10 cellular contexts compared by ENCODE assay signal in the genomic region with DNA sequence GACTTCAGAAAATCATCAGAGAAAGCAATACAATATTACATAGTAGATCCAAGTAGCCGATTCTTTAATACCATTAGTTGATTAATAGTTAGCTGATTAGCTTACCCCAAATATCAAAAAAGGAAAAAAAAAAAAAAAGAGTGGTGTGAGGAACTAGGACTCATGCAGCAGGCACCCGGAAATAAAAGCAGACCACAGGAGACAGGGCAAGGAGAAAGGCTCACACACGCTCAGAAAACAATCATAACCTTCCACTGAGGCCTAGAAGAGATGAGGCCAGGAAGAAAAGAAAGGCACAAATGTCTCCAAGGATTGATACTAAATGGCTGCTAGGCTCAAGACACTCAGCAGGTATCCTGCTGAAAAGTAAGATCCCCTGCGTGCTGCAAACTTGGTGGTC. TPM values are rescaled to one million over a fixed set of nuclear protein-coding genes. Genes with fewer than 3 reads are reported as not detected.
A peak's percentile ranks its signal among the peaks of the same experiment; 100 is the strongest.
DNase-seq lines count a peak whose midpoint lies in the region; ATAC-seq, FAIRE-seq and TF ChIP-seq lines count a peak whose summit lies in the region.
"Had no signal": no experiment of that assay in that cellular context is flagged by ENCODE, and none has a peak within 500 bp of the region (broad histone marks: within the 10 kb centered on the region; RNA-seq: fewer than 3 reads in every experiment).

No MANE protein-coding gene starts in this region.

- H3K9me3 Mint-ChIP-seq in GM23338 (no peaks in the 10 kb centered on the region), astrocyte (ENCODE audit: unreplicated experiment) (no peaks in the 10 kb centered on the region)
- H3K9me3 Mint-ChIP-seq: neural crest cell had no signal

- H3K4me3 ChIP-seq in GM23338 (no peak overlapping the region), astrocyte (ENCODE audit: insufficient read depth, low read depth, low read length) (no peak overlapping the region), esophagus squamous epithelium (peak overlapping the region in 1 of 4 donors; percentile 30)

- TF ChIP-seq POLR2A in esophagus squamous epithelium (IDR thresholded peaks at IDR 0.05), result no peak

- H4K20me1 ChIP-seq in GM23338 (replicated peaks; ENCODE audit: insufficient read depth) (no peaks in the 10 kb centered on the region; the same call in 1 of the 2 replicates), astrocyte (ENCODE audit: insufficient read depth, low read length) (no peaks in the 10 kb centered on the region)

- no peaks in the 10 kb centered on the region for H3K9me2 ChIP-seq in GM23338 (ENCODE audit: insufficient read depth)

- H3K27ac ChIP-seq in GM23338 (ENCODE audit: low read depth) (no peak overlapping the region), astrocyte (ENCODE audit: low read depth, low read length) (peak overlapping the region; percentile 16), esophagus squamous epithelium (no peak overlapping the region)

- H3K36me3 Mint-ChIP-seq in GM23338 (ENCODE audit: low read depth), result no peaks in the 10 kb centered on the region
- H3K36me3 Mint-ChIP-seq in astrocyte (ENCODE audit: low read depth, unreplicated experiment), result no peaks in the 10 kb centered on the region

- H3K27me3 ChIP-seq in GM23338 (ENCODE audit: insufficient read depth) (no peaks in the 10 kb centered on the region), astrocyte (ENCODE audit: insufficient read depth, low read length) (no peaks in the 10 kb centered on the region), esophagus squamous epithelium (no peaks in the 10 kb centered on the region)

- H3K9ac ChIP-seq in astrocyte (ENCODE audit: low read length), result peak overlapping the region; percentile 13

- DNase-seq in AG20443 (ENCODE audit: low spot score), result peak; percentile 56
- no peak for DNase-seq in GM23338 (ENCODE audit: low spot score)
- DNase-seq in astrocyte (ENCODE audit: low read depth), result peak; percentile 55
- peak; percentile 49 for DNase-seq in myocyte (ENCODE audit: low read depth)
- DNase-seq in SW 1271 (lab: John Stamatoyannopoulos, UW), result no peak
- no peak for DNase-seq in RPMI8226
- no peak for DNase-seq in esophagus squamous epithelium (lab: John Stamatoyannopoulos, UW)

- ATAC-seq in GM23338 (0 out of 3 replicates have a peak, but pooled peaks have one; percentile 44), GM19023 (IDR thresholded peaks at IDR 0.05; ENCODE audit: unreplicated experiment) (no peak)
- ATAC-seq: esophagus mucosa had no signal

- no peaks in the 10 kb centered on the region for H3K9me3 ChIP-seq in astrocyte (ENCODE audit: insufficient read depth, low read depth, low read length)
- no peaks in the 10 kb centered on the region for H3K9me3 ChIP-seq in esophagus squamous epithelium

- H3K4me1 Mint-ChIP-seq in GM23338 (peaks cover 18% of the 10 kb centered on the region), astrocyte (ENCODE audit: low read depth, unreplicated experiment) (peaks cover 23% of the 10 kb centered on the region)

- TF ChIP-seq CTCF in GM23338 (conservative IDR thresholded peaks at IDR 0.05; ENCODE audit: low read depth in 2 of 2) (no peak), astrocyte (IDR thresholded peaks at IDR 0.05; ENCODE audit: insufficient read depth, low read depth, low read length) (no peak), esophagus squamous epithelium (IDR thresholded peaks at IDR 0.05) (no peak)

- WGBS in esophagus squamous epithelium, 2 donors, result 55 to 65% methylated on average over 4 of the region's 4 CpGs

- no peak for FAIRE-seq in astrocyte (lab: Jason Lieb, UNC)

- H3K79me2 ChIP-seq in GM23338 (replicated peaks; ENCODE audit: insufficient read depth) (no peaks in the 10 kb centered on the region), astrocyte (ENCODE audit: insufficient read depth, low read length) (no peaks in the 10 kb centered on the region)

- H2AFZ ChIP-seq in GM23338, result no peak overlapping the region
- H2AFZ ChIP-seq in astrocyte (ENCODE audit: low read depth, low read length), result peak overlapping the region; percentile 55

- no peaks in the 10 kb centered on the region for H3F3A ChIP-seq in GM23338 (replicated peaks; ENCODE audit: low read depth)

- peaks cover 1% of the 10 kb centered on the region for H3K27me3 Mint-ChIP-seq in GM23338 (ENCODE audit: insufficient read depth, low read depth, poor library complexity)
- no peaks in the 10 kb centered on the region for H3K27me3 Mint-ChIP-seq in astrocyte (ENCODE audit: low read depth, unreplicated experiment)

- H3K4me2 ChIP-seq in GM23338, result no peak overlapping the region
- H3K4me2 ChIP-seq in astrocyte (ENCODE audit: low read length), result peak overlapping the region; percentile 61

- peaks cover 5% of the 10 kb centered on the region; the same call in 1 of the 2 replicates for H3K4me1 ChIP-seq in GM23338 (ENCODE audit: insufficient read depth)
- H3K4me1 ChIP-seq in astrocyte (ENCODE audit: insufficient read depth, low read length), result peaks cover 13% of the 10 kb centered on the region
- no peaks in the 10 kb centered on the region for H3K4me1 ChIP-seq in esophagus squamous epithelium

- intact Hi-C loops in esophagus squamous epithelium (cut with DNase I), result no loop called here

- H3K4me3 Mint-ChIP-seq in GM23338 (no peak overlapping the region), astrocyte (ENCODE audit: unreplicated experiment) (no peak overlapping the region)
- H3K4me3 Mint-ChIP-seq: neural crest cell had no signal

- H3K36me3 ChIP-seq in GM23338 (ENCODE audit: insufficient read depth) (no peaks in the 10 kb centered on the region), astrocyte (ENCODE audit: insufficient read depth, low read length) (no peaks in the 10 kb centered on the region), esophagus squamous epithelium (no peaks in the 10 kb centered on the region)

- peak overlapping the region; percentile 11; the same call in 1 of the 2 replicates for H3K27ac Mint-ChIP-seq in GM23338
- peak overlapping the region; percentile 69 for H3K27ac Mint-ChIP-seq in astrocyte (ENCODE audit: unreplicated experiment)

TF ChIP-seq in GM23338, 12 proteins besides CTCF, POLR2A, EP300 and RAD21 (continues in another document):
- TF ChIP-seq ZNF114 (CRISPR knock-in tag; IDR thresholded peaks at IDR 0.05), result no peak
- TF ChIP-seq ZNF331 (CRISPR knock-in tag; IDR thresholded peaks at IDR 0.05; ENCODE audit: low read depth), result no peak
- TF ChIP-seq JUNB (IDR thresholded peaks at IDR 0.05; ENCODE audit: unreplicated experiment), result no peak
- TF ChIP-seq, protein P1, sequence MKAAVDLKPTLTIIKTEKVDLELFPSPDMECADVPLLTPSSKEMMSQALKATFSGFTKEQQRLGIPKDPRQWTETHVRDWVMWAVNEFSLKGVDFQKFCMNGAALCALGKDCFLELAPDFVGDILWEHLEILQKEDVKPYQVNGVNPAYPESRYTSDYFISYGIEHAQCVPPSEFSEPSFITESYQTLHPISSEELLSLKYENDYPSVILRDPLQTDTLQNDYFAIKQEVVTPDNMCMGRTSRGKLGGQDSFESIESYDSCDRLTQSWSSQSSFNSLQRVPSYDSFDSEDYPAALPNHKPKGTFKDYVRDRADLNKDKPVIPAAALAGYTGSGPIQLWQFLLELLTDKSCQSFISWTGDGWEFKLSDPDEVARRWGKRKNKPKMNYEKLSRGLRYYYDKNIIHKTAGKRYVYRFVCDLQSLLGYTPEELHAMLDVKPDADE (IDR thresholded peaks at IDR 0.05), result no peak

RNA-seq across cellular contexts. Expression of a gene that starts 25.9 kb away (rescaled TPM):
- 30.8 and 37.7 TPM in 2 replicates for total RNA-seq in GM23338 (2014; rRNA removed; shearing (Covaris generic))
- 12.0 and 16.0 TPM in 2 replicates for polyA plus RNA-seq in GM23338 (2016; fragmentation: Nextera tagmentation; extraction: Ambion mirVana)
- total RNA-seq in astrocyte (5.9 and 6.3 TPM in 2 replicates), myocyte (2.6 and 5.4 TPM in 2 replicates), esophagus squamous epithelium (1 to 10 TPM; 1.3 to 5.9 (median 2.6) TPM)
- 2.1 TPM for polyA plus RNA-seq in myocyte (2012)

RNA-seq across cellular contexts. Expression of a gene that starts 45.9 kb away (rescaled TPM):
- 0.23 and 1.8 TPM in 2 replicates for total RNA-seq in GM23338 (2014; rRNA removed; shearing (Covaris generic))
- polyA plus RNA-seq in GM23338 (2016; fragmentation: Nextera tagmentation; extraction: Ambion mirVana), result 0.06 and 0.47 TPM in 2 replicates
- total RNA-seq in astrocyte (2.7 and 3.5 TPM in 2 replicates), myocyte (0.40 and 0.78 TPM in 2 replicates), esophagus squamous epithelium (under 1 TPM; 0.15 to 0.83 (median 0.51) TPM)
- 1.2 TPM for polyA plus RNA-seq in myocyte (2012)

RNA-seq across cellular contexts. Expression of a gene that starts 52.5 kb away (rescaled TPM):
- 214 and 228 TPM in 2 replicates for total RNA-seq in GM23338 (2014; rRNA removed; shearing (Covaris generic))
- polyA plus RNA-seq in GM23338 (2016; fragmentation: Nextera tagmentation; extraction: Ambion mirVana), result 131 and 137 TPM in 2 replicates
- 5,172 and 5,400 TPM in 2 replicates for total RNA-seq in astrocyte
- 1,826 and 1,896 TPM in 2 replicates for total RNA-seq in myocyte
- polyA plus RNA-seq in myocyte (2012), result 2,428 TPM
- 1,000 to 10,000 TPM in 1 of 4 donors, 100 to 1,000 TPM in 2, 10 to 100 TPM in 1; 55.2 to 1,252 (median 375) TPM for total RNA-seq in esophagus squamous epithelium

Comparison
In these comparisons a context has a peak if more than half of its experiments do, and no peak if none do; other contexts are left out.
1. DNase-seq: peak in AG20443 (single experiment), astrocyte (single experiment) and myocyte (single experiment); none in GM23338 (single experiment), SW 1271 (0 of 2), RPMI8226 (single experiment) and esophagus squamous epithelium (single experiment).